20 cellular contexts compared by ENCODE assay signal in the genomic region with DNA sequence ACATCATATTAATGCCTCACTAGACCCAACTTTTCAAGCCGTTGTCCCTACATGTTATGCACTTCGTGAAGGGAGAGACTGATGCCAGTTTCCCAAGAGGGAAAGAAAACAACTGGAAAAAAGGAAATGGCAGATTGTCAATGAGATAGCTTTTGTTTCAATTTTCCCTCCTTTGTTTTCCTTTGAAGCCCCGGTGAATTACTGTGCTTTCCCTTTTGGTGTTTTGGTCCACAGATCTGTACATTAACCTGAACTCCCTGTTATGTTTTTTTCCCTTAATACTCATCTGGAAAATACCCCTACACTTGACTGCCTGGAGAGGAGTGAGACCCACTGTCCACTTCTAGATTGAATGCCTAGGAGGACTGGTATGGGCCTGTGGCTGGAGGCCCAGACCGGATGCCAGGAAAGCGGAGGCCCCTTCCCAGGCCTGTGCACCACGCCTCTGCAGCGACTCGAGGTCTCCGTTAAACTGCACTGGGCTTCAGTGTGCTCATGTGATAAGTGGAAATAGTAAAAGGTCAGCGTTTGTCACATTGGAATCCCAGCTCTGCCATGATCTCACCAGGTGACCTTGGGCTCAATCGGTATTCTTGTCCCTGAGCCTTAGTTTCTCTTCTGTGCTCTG.
"Had no signal": no experiment of that assay in that cellular context is flagged by ENCODE, and none has a peak within 500 bp of the region (broad histone marks: within the 10 kb centered on the region; RNA-seq: fewer than 3 reads in every experiment).

No MANE protein-coding gene starts in this region.

- H3K27ac Mint-ChIP-seq: activated B cell treated with CpG ODN at 0.5 μM for 24 hours; activated CD4-positive, alpha-beta T cell treated with anti-CD3 and anti-CD28 coated beads for 36 hours; activated naive CD4-positive, alpha-beta T cell treated with anti-CD3 and anti-CD28 coated beads for 36 hours; activated naive CD8-positive, alpha-beta T cell treated with anti-CD3 and anti-CD28 coated beads, Interleukin-2, amount 10 ng/mL, durations not matched to agents 7 days and 5 days; activated T-cell treated with anti-CD3 and anti-CD28 coated beads, Interleukin-2, amount 50 U/mL, for 72 hours; mesothelial cell of epicardium; T-helper 17 cell had no signal

- DNase-seq: activated B cell treated with CpG ODN at 0.5 μM for 24 hours; activated CD4-positive, alpha-beta T cell treated with anti-CD3 and anti-CD28 coated beads for 36 hours; activated CD4-positive, alpha-beta T cell treated with anti-CD3 and anti-CD28 coated beads, Interleukin-2, amount 50 U/mL, for 4 hours; activated effector memory CD4-positive, alpha-beta T cell treated with Interleukin-2 at 50 U/mL for 16 hours; activated naive CD4-positive, alpha-beta T cell treated with anti-CD3 and anti-CD28 coated beads for 36 hours; activated naive CD8-positive, alpha-beta T cell treated with anti-CD3 and anti-CD28 coated beads, Interleukin-2, amount 10 ng/mL, durations not matched to agents 7 days and 5 days; activated T-cell treated with anti-CD3 and anti-CD28 coated beads, Interleukin-2, amount 50 U/mL, for 72 hours; amygdala; effector CD8-positive, alpha-beta T cell; islet precursor cell; left colon; mammary epithelial cell; naive thymus-derived CD8-positive, alpha-beta T cell; stimulated activated CD4-positive, alpha-beta T cell treated with anti-CD3 and anti-CD28 coated beads, Interleukin-4, amount 100 ng/mL, for 24 hours; stimulated activated naive CD4-positive, alpha-beta T cell treated with Interleukin-2 at 50 U/mL for 16 hours; SW 1271; T-helper 17 cell had no signal

- H3K27me3 Mint-ChIP-seq: activated B cell treated with CpG ODN at 0.5 μM for 24 hours; activated CD4-positive, alpha-beta T cell treated with anti-CD3 and anti-CD28 coated beads for 36 hours; activated naive CD8-positive, alpha-beta T cell treated with anti-CD3 and anti-CD28 coated beads, Interleukin-2, amount 10 ng/mL, durations not matched to agents 7 days and 5 days; T-helper 17 cell had no signal

- ATAC-seq: activated CD4-positive, alpha-beta T cell treated with anti-CD3 and anti-CD28 coated beads for 36 hours; activated T-cell treated with anti-CD3 and anti-CD28 coated beads, Interleukin-2, amount 50 U/mL, for 72 hours; naive thymus-derived CD8-positive, alpha-beta T cell; T-helper 17 cell had no signal

- H3K4me3 Mint-ChIP-seq: activated B cell treated with CpG ODN at 0.5 μM for 24 hours; activated CD4-positive, alpha-beta T cell treated with anti-CD3 and anti-CD28 coated beads for 36 hours; activated naive CD4-positive, alpha-beta T cell treated with anti-CD3 and anti-CD28 coated beads for 36 hours; activated naive CD8-positive, alpha-beta T cell treated with anti-CD3 and anti-CD28 coated beads, Interleukin-2, amount 10 ng/mL, durations not matched to agents 7 days and 5 days; activated T-cell treated with anti-CD3 and anti-CD28 coated beads, Interleukin-2, amount 50 U/mL, for 72 hours; mesothelial cell of epicardium; naive thymus-derived CD8-positive, alpha-beta T cell; T-helper 17 cell had no signal

- H3K36me3 ChIP-seq: esophagus muscularis mucosa, upper lobe of left lung had no signal

- H3K9me3 ChIP-seq: upper lobe of left lung had no signal

- H3K9me3 Mint-ChIP-seq: activated B cell treated with CpG ODN at 0.5 μM for 24 hours; activated naive CD4-positive, alpha-beta T cell treated with anti-CD3 and anti-CD28 coated beads for 36 hours had no signal

- H3K27ac ChIP-seq: esophagus muscularis mucosa had no signal

- H3K36me3 Mint-ChIP-seq: activated naive CD8-positive, alpha-beta T cell treated with anti-CD3 and anti-CD28 coated beads, Interleukin-2, amount 10 ng/mL, durations not matched to agents 7 days and 5 days; mesothelial cell of epicardium; naive thymus-derived CD8-positive, alpha-beta T cell had no signal

- H3K4me3 ChIP-seq: esophagus muscularis mucosa, upper lobe of left lung had no signal

- H3K4me1 Mint-ChIP-seq: activated B cell treated with CpG ODN at 0.5 μM for 24 hours; activated CD4-positive, alpha-beta T cell treated with anti-CD3 and anti-CD28 coated beads for 36 hours; activated naive CD8-positive, alpha-beta T cell treated with anti-CD3 and anti-CD28 coated beads, Interleukin-2, amount 10 ng/mL, durations not matched to agents 7 days and 5 days; T-helper 17 cell had no signal

- H3K27me3 ChIP-seq: esophagus muscularis mucosa, upper lobe of left lung had no signal
